Comparison of ENCODE assay signal across 1 cellular context in genomic region chr13:27641711-27642502, GRCh38.
TF ChIP-seq lines count a peak whose summit lies in the region.

No MANE protein-coding gene starts in this region.

TF ChIP-seq in IMR-90, 13 proteins besides CTCF, POLR2A, EP300 and RAD21:
- TF ChIP-seq FOS (IDR thresholded peaks at IDR 0.05; ENCODE audit: low read depth, low read length) (no peak), BHLHE40 (IDR thresholded peaks at IDR 0.05; ENCODE audit: low read depth, low read length) (no peak), ELK1 (IDR thresholded peaks at IDR 0.05; ENCODE audit: borderline replicate concordance, low read depth, low read length) (no peak), RFX5 (IDR thresholded peaks at IDR 0.05; ENCODE audit: low read depth, low read length) (no peak), MXI1 (IDR thresholded peaks at IDR 0.05; ENCODE audit: borderline replicate concordance, low read depth, low read length) (no peak), SMC3 (IDR thresholded peaks at IDR 0.05; ENCODE audit: low read depth, low read length) (no peak), CHD1 (IDR thresholded peaks at IDR 0.05; ENCODE audit: low read depth, low read length) (no peak), NFE2L2 (IDR thresholded peaks at IDR 0.05; ENCODE audit: low read depth, low read length) (no peak), MAZ (IDR thresholded peaks at IDR 0.05; ENCODE audit: borderline replicate concordance, low read depth, low read length) (no peak), USF2 (IDR thresholded peaks at IDR 0.05; ENCODE audit: low read depth, low read length) (no peak), RCOR1 (IDR thresholded peaks at IDR 0.05; ENCODE audit: insufficient replicate concordance, low read length) (no peak), MAFK (IDR thresholded peaks at IDR 0.05; ENCODE audit: low read depth, low read length) (no peak), CEBPB (IDR thresholded peaks at IDR 0.05; ENCODE audit: low read depth, low read length) (no peak)
